ENCODE assay signal across 24 cellular contexts in genomic region chr6:81739230-81740195, GRCh38.
"Had no signal": no experiment of that assay in that cellular context is flagged by ENCODE, and none has a peak within 500 bp of the region (broad histone marks: within the 10 kb centered on the region; RNA-seq: fewer than 3 reads in every experiment).

No MANE protein-coding gene starts in this region.

- H3K27ac Mint-ChIP-seq: activated CD4-positive, alpha-beta memory T cell treated with anti-CD3 and anti-CD28 coated beads, Interleukin-2, amount 10 ng/mL, durations not matched to agents 7 days and 5 days; activated CD4-positive, alpha-beta T cell treated with anti-CD3 and anti-CD28 coated beads, Interleukin-2, amount 10 ng/mL, durations not matched to agents 24 days and 14 days; activated CD8-positive, alpha-beta memory T cell treated with anti-CD3 and anti-CD28 coated beads, Interleukin-2, amount 10 ng/mL, durations not matched to agents 7 days and 5 days; activated naive CD4-positive, alpha-beta T cell treated with anti-CD3 and anti-CD28 coated beads, Interleukin-2, amount 10 ng/mL, durations not matched to agents 7 days and 5 days; activated naive CD8-positive, alpha-beta T cell treated with anti-CD3 and anti-CD28 coated beads, Interleukin-2, amount 50 U/mL, for 24 hours; nephron progenitor cell; stimulated activated effector memory CD8-positive, alpha-beta T cell treated with anti-CD3 and anti-CD28 coated beads, Interleukin-12 subunit alpha, Interleukin-12 subunit beta, amount 100 ng/mL, for 72 hours had no signal

- H3K4me3 ChIP-seq: coronary artery, heart right ventricle, lower lobe of right lung, mucosa of descending colon, transverse colon, vagina had no signal

- H3K79me2 ChIP-seq: parathyroid adenoma had no signal

- H3K9me3 ChIP-seq: lower lobe of right lung, mucosa of descending colon, transverse colon, vagina had no signal

- H2AFZ ChIP-seq: parathyroid adenoma had no signal

- ATAC-seq: activated CD4-positive, CD25-positive, alpha-beta regulatory T cell treated with anti-CD3 and anti-CD28 coated beads, Interleukin-2, amount 50 U/mL, for 24 hours; activated CD8-positive, alpha-beta memory T cell treated with anti-CD3 and anti-CD28 coated beads, Interleukin-2, amount 10 ng/mL, durations not matched to agents 7 days and 5 days; activated naive CD8-positive, alpha-beta T cell treated with anti-CD3 and anti-CD28 coated beads, Interleukin-2, amount 50 U/mL, for 24 hours; heart right ventricle; mucosa of descending colon; sciatic nerve; stimulated activated effector memory CD8-positive, alpha-beta T cell treated with anti-CD3 and anti-CD28 coated beads, Interleukin-12 subunit alpha, Interleukin-12 subunit beta, amount 100 ng/mL, for 72 hours had no signal

- H3K36me3 Mint-ChIP-seq: activated CD8-positive, alpha-beta memory T cell treated with anti-CD3 and anti-CD28 coated beads, Interleukin-2, amount 10 ng/mL, durations not matched to agents 7 days and 5 days; activated naive CD4-positive, alpha-beta T cell treated with anti-CD3 and anti-CD28 coated beads, Interleukin-2, amount 10 ng/mL, durations not matched to agents 7 days and 5 days; stimulated activated effector memory CD8-positive, alpha-beta T cell treated with anti-CD3 and anti-CD28 coated beads, Interleukin-12 subunit alpha, Interleukin-12 subunit beta, amount 100 ng/mL, for 72 hours had no signal

- H3K9ac ChIP-seq: parathyroid adenoma had no signal

- H3K4me3 Mint-ChIP-seq: activated CD4-positive, alpha-beta memory T cell treated with anti-CD3 and anti-CD28 coated beads, Interleukin-2, amount 10 ng/mL, durations not matched to agents 7 days and 5 days; activated CD4-positive, alpha-beta T cell treated with anti-CD3 and anti-CD28 coated beads, Interleukin-2, amount 10 ng/mL, durations not matched to agents 24 days and 14 days; activated CD8-positive, alpha-beta memory T cell treated with anti-CD3 and anti-CD28 coated beads, Interleukin-2, amount 10 ng/mL, durations not matched to agents 7 days and 5 days; activated naive CD4-positive, alpha-beta T cell treated with anti-CD3 and anti-CD28 coated beads, Interleukin-2, amount 10 ng/mL, durations not matched to agents 7 days and 5 days; activated naive CD8-positive, alpha-beta T cell treated with anti-CD3 and anti-CD28 coated beads, Interleukin-2, amount 50 U/mL, for 24 hours; nephron progenitor cell; stimulated activated effector memory CD8-positive, alpha-beta T cell treated with anti-CD3 and anti-CD28 coated beads, Interleukin-12 subunit alpha, Interleukin-12 subunit beta, amount 100 ng/mL, for 72 hours had no signal

- H3K9me3 Mint-ChIP-seq: activated CD4-positive, alpha-beta memory T cell treated with anti-CD3 and anti-CD28 coated beads, Interleukin-2, amount 10 ng/mL, durations not matched to agents 7 days and 5 days; activated CD4-positive, alpha-beta T cell treated with anti-CD3 and anti-CD28 coated beads, Interleukin-2, amount 10 ng/mL, durations not matched to agents 24 days and 14 days; activated naive CD4-positive, alpha-beta T cell treated with anti-CD3 and anti-CD28 coated beads, Interleukin-2, amount 10 ng/mL, durations not matched to agents 7 days and 5 days; nephron progenitor cell; stimulated activated effector memory CD8-positive, alpha-beta T cell treated with anti-CD3 and anti-CD28 coated beads, Interleukin-12 subunit alpha, Interleukin-12 subunit beta, amount 100 ng/mL, for 72 hours had no signal

- H3K4me1 ChIP-seq: parathyroid adenoma, transverse colon, vagina had no signal

- H3K27ac ChIP-seq: coronary artery, heart right ventricle, lower lobe of right lung, parathyroid adenoma, transverse colon, vagina had no signal

- DNase-seq: activated CD4-positive, alpha-beta memory T cell treated with anti-CD3 and anti-CD28 coated beads, Interleukin-2, amount 10 ng/mL, durations not matched to agents 7 days and 5 days; activated CD4-positive, alpha-beta T cell treated with anti-CD3 and anti-CD28 coated beads, Interleukin-2, amount 10 ng/mL, durations not matched to agents 24 days and 14 days; activated CD8-positive, alpha-beta memory T cell treated with anti-CD3 and anti-CD28 coated beads, Interleukin-2, amount 10 ng/mL, durations not matched to agents 7 days and 5 days; activated effector memory CD4-positive, alpha-beta T cell treated with anti-CD3 and anti-CD28 coated beads, Interleukin-2, amount 50 U/mL, for 16 hours; activated naive CD4-positive, alpha-beta T cell treated with anti-CD3 and anti-CD28 coated beads, Interleukin-2, amount 10 ng/mL, durations not matched to agents 7 days and 5 days; activated naive CD8-positive, alpha-beta T cell treated with anti-CD3 and anti-CD28 coated beads, Interleukin-2, amount 50 U/mL, for 24 hours; activated T-cell treated with anti-CD3 and anti-CD28 coated beads for 4 hours; cerebellar nuclear complex; foreskin fibroblast; heart right ventricle; kidney; lower lobe of right lung; mesendoderm; mucosa of descending colon; nephron progenitor cell; small intestine; stimulated activated CD4-positive, alpha-beta T cell treated with anti-CD3 and anti-CD28 coated beads, Interleukin-2, amount 100 ng/mL, for 24 hours; transverse colon had no signal

- H3K27me3 Mint-ChIP-seq: activated CD4-positive, alpha-beta memory T cell treated with anti-CD3 and anti-CD28 coated beads, Interleukin-2, amount 10 ng/mL, durations not matched to agents 7 days and 5 days; activated CD4-positive, alpha-beta T cell treated with anti-CD3 and anti-CD28 coated beads, Interleukin-2, amount 10 ng/mL, durations not matched to agents 24 days and 14 days; activated CD8-positive, alpha-beta memory T cell treated with anti-CD3 and anti-CD28 coated beads, Interleukin-2, amount 10 ng/mL, durations not matched to agents 7 days and 5 days; activated naive CD4-positive, alpha-beta T cell treated with anti-CD3 and anti-CD28 coated beads, Interleukin-2, amount 10 ng/mL, durations not matched to agents 7 days and 5 days; activated naive CD8-positive, alpha-beta T cell treated with anti-CD3 and anti-CD28 coated beads, Interleukin-2, amount 50 U/mL, for 24 hours had no signal

- H3K36me3 ChIP-seq: lower lobe of right lung, transverse colon, vagina had no signal

- H3K4me1 Mint-ChIP-seq: activated CD4-positive, alpha-beta memory T cell treated with anti-CD3 and anti-CD28 coated beads, Interleukin-2, amount 10 ng/mL, durations not matched to agents 7 days and 5 days; activated CD4-positive, alpha-beta T cell treated with anti-CD3 and anti-CD28 coated beads, Interleukin-2, amount 10 ng/mL, durations not matched to agents 24 days and 14 days; activated CD8-positive, alpha-beta memory T cell treated with anti-CD3 and anti-CD28 coated beads, Interleukin-2, amount 10 ng/mL, durations not matched to agents 7 days and 5 days; activated naive CD4-positive, alpha-beta T cell treated with anti-CD3 and anti-CD28 coated beads, Interleukin-2, amount 10 ng/mL, durations not matched to agents 7 days and 5 days; nephron progenitor cell; stimulated activated effector memory CD8-positive, alpha-beta T cell treated with anti-CD3 and anti-CD28 coated beads, Interleukin-12 subunit alpha, Interleukin-12 subunit beta, amount 100 ng/mL, for 72 hours had no signal

- H3K27me3 ChIP-seq: heart right ventricle, transverse colon, vagina had no signal
